ENCODE assay signal across 28 cellular contexts in genomic region chr2:173663835-173664515, GRCh38.
"Had no signal": no experiment of that assay in that cellular context is flagged by ENCODE, and none has a peak within 500 bp of the region (broad histone marks: within the 10 kb centered on the region; RNA-seq: fewer than 3 reads in every experiment).

No MANE protein-coding gene starts in this region.

- H3K4me3 Mint-ChIP-seq: mesothelial cell of epicardium; naive B cell; natural killer cell; neural crest cell; stimulated activated naive B cell treated with anti-CD40 and anti-IgM and Interleukin-4, amounts not matched to agents 10 μg/mL and 1 μg/mL and 100 μg/mL, for 72 hours had no signal

- H3K9me3 Mint-ChIP-seq: mesothelial cell of epicardium; natural killer cell; neural crest cell; stimulated activated naive B cell treated with anti-CD40 and anti-IgM and Interleukin-4, amounts not matched to agents 10 μg/mL and 1 μg/mL and 100 μg/mL, for 72 hours had no signal

- H3K4me1 ChIP-seq: left lung, lower lobe of right lung, pancreas, prostate gland, stomach, testis, upper lobe of left lung had no signal

- H3K36me3 ChIP-seq: left lung, lower lobe of right lung, pancreas, prostate gland, stomach, thyroid gland, transverse colon, upper lobe of left lung had no signal

- H3K27ac Mint-ChIP-seq: mesothelial cell of epicardium; naive B cell; natural killer cell; stimulated activated naive B cell treated with anti-CD40 and anti-IgM and Interleukin-4, amounts not matched to agents 10 μg/mL and 1 μg/mL and 100 μg/mL, for 72 hours had no signal

- H3K4me3 ChIP-seq: left lung, lower lobe of right lung, pancreas, prostate gland, skin epidermis, stomach, testis, thyroid gland, transverse colon, upper lobe of left lung had no signal

- H3K4me1 Mint-ChIP-seq: naive B cell; natural killer cell; stimulated activated naive B cell treated with anti-CD40 and anti-IgM and Interleukin-4, amounts not matched to agents 10 μg/mL and 1 μg/mL and 100 μg/mL, for 72 hours had no signal

- ATAC-seq: left cardiac atrium; left lung; lower lobe of right lung; natural killer cell; pancreas; right cardiac atrium; sciatic nerve; stimulated activated naive B cell treated with anti-CD40 and anti-IgM and Interleukin-4, amounts not matched to agents 10 μg/mL and 1 μg/mL and 100 μg/mL, for 72 hours; stimulated activated naive CD8-positive, alpha-beta T cell treated with anti-CD3 and anti-CD28 coated beads, Interleukin-15, Interleukin-2, amounts not matched to agents 100 U/mL and 50 U/mL, for 24 hours had no signal

- DNase-seq: hypothalamus; kidney glomerular epithelial cell; left cardiac atrium; left lung; lower lobe of right lung; mammary epithelial cell; mesendoderm; naive B cell; natural killer cell; nucleus accumbens; pancreas; right cardiac atrium; stimulated activated CD4-positive, alpha-beta T cell treated with anti-CD3 and anti-CD28 coated beads, Interleukin-12 subunit alpha, Interleukin-12 subunit beta, amount 100 ng/mL, for 4 hours; stimulated activated CD4-positive, alpha-beta T cell treated with anti-CD3 and anti-CD28 coated beads, Interleukin-15, amount 100 ng/mL, for 24 hours; stimulated activated CD4-positive, alpha-beta T cell treated with anti-CD3 and anti-CD28 coated beads, Interleukin-2, amount 100 ng/mL, for 24 hours; stimulated activated CD4-positive, alpha-beta T cell treated with anti-CD3 and anti-CD28 coated beads, Interleukin-4, amount 100 ng/mL, for 1 hour; stimulated activated naive B cell treated with anti-CD40 and anti-IgM and Interleukin-4, amounts not matched to agents 10 μg/mL and 1 μg/mL and 100 μg/mL, for 72 hours; stimulated activated naive CD8-positive, alpha-beta T cell treated with anti-CD3 and anti-CD28 coated beads, Interleukin-15, Interleukin-2, amounts not matched to agents 100 U/mL and 50 U/mL, for 24 hours; stomach; testis; thyroid gland; transverse colon; upper lobe of left lung had no signal

- H3K9me3 ChIP-seq: left lung, lower lobe of right lung, pancreas, prostate gland, stomach, testis, thyroid gland, transverse colon, upper lobe of left lung had no signal

- H3K27ac ChIP-seq: left lung, lower lobe of right lung, pancreas, prostate gland, skin epidermis, stomach, testis, thyroid gland, transverse colon, upper lobe of left lung had no signal

- H3K36me3 Mint-ChIP-seq: mesothelial cell of epicardium; naive B cell; natural killer cell; stimulated activated naive B cell treated with anti-CD40 and anti-IgM and Interleukin-4, amounts not matched to agents 10 μg/mL and 1 μg/mL and 100 μg/mL, for 72 hours had no signal
